ENCODE assay signal across 9 cellular contexts in the genomic region with DNA sequence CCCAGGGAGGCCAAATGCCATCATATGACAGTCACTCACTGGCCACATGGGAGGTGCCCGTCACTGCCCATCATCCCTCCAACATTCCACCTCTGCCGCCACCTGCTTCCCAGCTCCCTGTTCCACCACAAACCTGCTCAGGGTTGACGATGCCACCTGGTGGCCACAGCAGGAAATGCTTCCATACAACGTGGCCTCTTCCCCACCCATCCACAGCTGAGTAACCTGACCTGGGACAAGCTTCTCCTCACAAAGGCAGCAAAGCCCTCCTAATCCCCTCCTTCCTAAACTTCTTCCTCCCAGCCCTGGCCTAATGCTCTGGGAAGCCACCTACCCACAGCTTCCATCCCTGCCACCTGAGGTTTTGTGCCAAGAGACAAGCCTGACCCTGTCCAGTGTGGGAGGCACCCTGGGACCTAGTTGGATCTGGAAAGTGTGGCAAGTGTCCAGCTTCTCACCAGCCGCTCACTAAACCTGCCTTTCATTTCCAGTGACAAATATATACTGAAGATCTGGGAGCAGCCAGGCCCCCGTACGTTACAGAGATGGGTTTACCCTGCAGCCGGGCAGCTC. TPM values are rescaled to one million over a fixed set of nuclear protein-coding genes. Genes with fewer than 3 reads are reported as not detected.
DNase-seq lines count a peak whose midpoint lies in the region; ATAC-seq lines count a peak whose summit lies in the region.
"Had no signal": no experiment of that assay in that cellular context is flagged by ENCODE, and none has a peak within 500 bp of the region (broad histone marks: within the 10 kb centered on the region; RNA-seq: fewer than 3 reads in every experiment).

No MANE protein-coding gene starts in this region.

- H2BK15ac ChIP-seq in neuronal stem cell (ENCODE audit: low read length): no peak overlapping the region

- DNase-seq in Right ventricle myocardium superior (no peak), left cardiac atrium (no peak), NCI-H526 (lab: John Stamatoyannopoulos, UW) (peak; percentile 44 to 60), neuronal stem cell (ENCODE audit: low spot score) (no peak), T-helper 1 cell (no peak), NCI-H774 (lab: John Stamatoyannopoulos, UW) (no peak)

- peaks cover 10 to 12% of the 10 kb centered on the region in 2 donors for H3K9me3 ChIP-seq in neuronal stem cell (replicated peaks in 1 of 2; ENCODE audit: control insufficient read depth in 2 of 2, insufficient read depth in 1 of 2, low read depth in 1 of 2, low read length in 2 of 2)

- H2AK5ac ChIP-seq in neuronal stem cell (ENCODE audit: low read depth, low read length): peak overlapping the region; percentile 20

- no peak overlapping the region for H3K23ac ChIP-seq in neuronal stem cell (ENCODE audit: low read depth, low read length, poor library complexity)

- no peak overlapping the region for H3K4me3 ChIP-seq in neuronal stem cell (ENCODE audit: low read length in 2 of 2)
- H3K4me3 ChIP-seq: thoracic aorta had no signal

- H3K9ac ChIP-seq in neuronal stem cell (ENCODE audit: low read depth, low read length, poor library complexity): peak overlapping the region; percentile 9

- H3K18ac ChIP-seq in neuronal stem cell (ENCODE audit: low read length): peak overlapping the region; percentile 45

- peak overlapping the region; percentile 39 for H3K27ac ChIP-seq in cingulate gyrus (ENCODE audit: low read depth, low read length)
- H3K27ac ChIP-seq in neuronal stem cell (replicated peaks; ENCODE audit: low read length): no peak overlapping the region
- H3K27ac ChIP-seq: thoracic aorta had no signal

- H3K27me3 ChIP-seq in neuronal stem cell (ENCODE audit: control insufficient read depth in 3 of 3, insufficient read depth in 3 of 3, low read depth in 1 of 3, low read length in 3 of 3): peaks cover 15 to 41% (median 30%) of the 10 kb centered on the region in 3 experiments

- peaks cover 4% of the 10 kb centered on the region for H3K79me1 ChIP-seq in neuronal stem cell (ENCODE audit: low read depth, low read length)

- no CpG with 5 or more reads among the region's 8 CpGs for WGBS in neuronal stem cell (ENCODE audit: extremely low coverage in 2 of 2, insufficient read length in 2 of 2, insufficient replicate concordance in 1 of 2), 2 donors

- no peak overlapping the region for H3K4me2 ChIP-seq in neuronal stem cell (ENCODE audit: insufficient read depth, low read length, poor library complexity, severe bottlenecking)

- no peak overlapping the region for H4K91ac ChIP-seq in neuronal stem cell (ENCODE audit: low read depth, low read length, poor library complexity)

- no peak overlapping the region for H3K14ac ChIP-seq in neuronal stem cell (ENCODE audit: low read length)

- no peak overlapping the region for H2BK120ac ChIP-seq in neuronal stem cell (ENCODE audit: low read depth, low read length)

- peaks cover 0 to 7% of the 10 kb centered on the region in 2 donors for H3K4me1 ChIP-seq in neuronal stem cell (ENCODE audit: control insufficient read depth in 2 of 2, insufficient read depth in 1 of 2, low read depth in 1 of 2, low read length in 2 of 2)

- H2BK5ac ChIP-seq in neuronal stem cell (ENCODE audit: low read length): no peak overlapping the region

- ATAC-seq in Right ventricle myocardium superior (ENCODE audit: poor library complexity) (peak; percentile 24), left cardiac atrium (no peak), HG03025 (IDR thresholded peaks at IDR 0.05; ENCODE audit: low FRiP score, unreplicated experiment) (no peak)

- H2AFZ ChIP-seq in neuronal stem cell (ENCODE audit: low read length): no peak overlapping the region

- no peaks in the 10 kb centered on the region for H3K36me3 ChIP-seq in neuronal stem cell (replicated peaks in 1 of 2; ENCODE audit: control insufficient read depth in 2 of 2, insufficient read depth in 2 of 2, low read length in 2 of 2)
- H3K36me3 ChIP-seq: thoracic aorta had no signal

- no peak overlapping the region for H2BK12ac ChIP-seq in neuronal stem cell (ENCODE audit: low read length)

- intact Hi-C loops in Right ventricle myocardium superior (cut with DNase I) (no loop called here), left cardiac atrium (cut with DNase I) (no loop called here)

- H3K4ac ChIP-seq in neuronal stem cell (ENCODE audit: low read length): no peak overlapping the region

- no peak overlapping the region for H4K8ac ChIP-seq in neuronal stem cell (ENCODE audit: low read depth, low read length)

RNA-seq across cellular contexts. Expression of a gene that starts 4.3 kb away (rescaled TPM):
- not detected for total RNA-seq in Right ventricle myocardium superior
- total RNA-seq in left cardiac atrium: under 1 TPM in 1 of 2 donors, not detected in 1; 0.18 TPM
- 0.11 TPM for polyA plus RNA-seq in neuronal stem cell (2013, experiment 1 of 2)
- polyA plus RNA-seq in neuronal stem cell (2013, experiment 2 of 2): 0.07 TPM

Comparison
In these comparisons a context has a peak if more than half of its experiments do, and no peak if none do; other contexts are left out.
1. DNase-seq: peak in NCI-H526 (2 of 2); none in Right ventricle myocardium superior (single experiment), left cardiac atrium (single experiment), neuronal stem cell (single experiment), T-helper 1 cell (0 of 5) and NCI-H774 (single experiment).